In genomic region chr9:130054820-130055219, GRCh38 we compare ENCODE assay signal across 8 cellular contexts. TPM values are rescaled to one million over a fixed set of nuclear protein-coding genes. Genes with fewer than 3 reads are reported as not detected.
DNase-seq lines count a peak whose midpoint lies in the region; ATAC-seq and TF ChIP-seq lines count a peak whose summit lies in the region.

No MANE protein-coding gene starts in this region.

- H3K9me3 Mint-ChIP-seq in IgD-negative memory B cell (no peaks in the 10 kb centered on the region), naive B cell (no peaks in the 10 kb centered on the region)

- TF ChIP-seq CTCF in choroid plexus epithelial cell (conservative IDR thresholded peaks at IDR 0.05; ENCODE audit: low read depth, low read length), result no peak

- H3K4me1 ChIP-seq in ACC112 (ENCODE audit: control insufficient read depth, insufficient read depth, low read length, unreplicated experiment), result peaks cover 20% of the 10 kb centered on the region

- H3K4me1 Mint-ChIP-seq in IgD-negative memory B cell (peaks cover 17 to 22% (median 18%) of the 10 kb centered on the region in 3 donors), naive B cell (peaks cover 11 to 42% (median 18%) of the 10 kb centered on the region in 3 donors)

- no peaks in the 10 kb centered on the region for H3K36me3 Mint-ChIP-seq in IgD-negative memory B cell
- no peaks in the 10 kb centered on the region for H3K36me3 Mint-ChIP-seq in naive B cell

- H3K36me3 ChIP-seq in ACC112 (ENCODE audit: insufficient read depth, low read length), result no peaks in the 10 kb centered on the region

- H3K27me3 ChIP-seq in ACC112 (ENCODE audit: insufficient read depth, low read length), result no peaks in the 10 kb centered on the region

- peaks cover 60% of the 10 kb centered on the region for H3K79me2 ChIP-seq in ACC112 (ENCODE audit: control insufficient read depth, insufficient read depth, low read length, unreplicated experiment)

- peak overlapping the region; percentile 92 for H3K4me3 ChIP-seq in ACC112 (ENCODE audit: low read depth, low read length)
- H3K4me3 ChIP-seq in choroid plexus epithelial cell (ENCODE audit: low read depth, low read length), result peak overlapping the region; percentile 90

- no peak overlapping the region for H3K27ac ChIP-seq in ACC112 (ENCODE audit: low read depth, low read length)

- no peak overlapping the region for H2AFZ ChIP-seq in ACC112 (ENCODE audit: low read length, unreplicated experiment)

- no peak for ATAC-seq in naive B cell (ENCODE audit: low read depth in 2 of 2)
- no peak for ATAC-seq in HG02571 (IDR thresholded peaks at IDR 0.05; ENCODE audit: unreplicated experiment)

- H3K4me3 Mint-ChIP-seq in IgD-negative memory B cell (peak overlapping the region; percentile 91 to 97 (median 95)), naive B cell (peak overlapping the region; percentile 88 to 98 (median 92))

- DNase-seq in choroid plexus epithelial cell (ENCODE audit: low read depth), result no peak
- DNase-seq in naive B cell, result no peak
- no peak for DNase-seq in NCI-H524 treated with DMSO at 0.1 percent for 48 hours (lab: John Stamatoyannopoulos, UW)
- no peak for DNase-seq in SIG-M5 (lab: John Stamatoyannopoulos, UW)
- no peak for DNase-seq in UCSD-AML1 (lab: John Stamatoyannopoulos, UW; ENCODE audit: unreplicated experiment)

- H3K27me3 Mint-ChIP-seq in IgD-negative memory B cell (no peaks in the 10 kb centered on the region), naive B cell (no peaks in the 10 kb centered on the region)

- H3K27ac Mint-ChIP-seq in IgD-negative memory B cell (peak overlapping the region in 2 of 3 donors; percentile 96 to 97), naive B cell (peak overlapping the region; percentile 82 to 95 (median 90))

RNA-seq across cellular contexts. Expression of gene GPR107, which starts 1.1 kb away (rescaled TPM):
- 2.1 TPM for polyA plus RNA-seq in IgD-negative memory B cell
- 1 to 10 TPM in 5 of 6 donors, under 1 TPM in 1; 0.27 to 4.4 (median 3.4) TPM for polyA plus RNA-seq in naive B cell (ENCODE audit: low read depth in 6 of 6)

RNA-seq across cellular contexts. Expression of gene FNBP1, which starts 11.8 kb away (rescaled TPM):
- polyA plus RNA-seq in IgD-negative memory B cell (173 TPM), naive B cell (ENCODE audit: low read depth in 6 of 6) (100 to 1,000 TPM; 103 to 178 (median 154) TPM)
